In the genomic region with DNA sequence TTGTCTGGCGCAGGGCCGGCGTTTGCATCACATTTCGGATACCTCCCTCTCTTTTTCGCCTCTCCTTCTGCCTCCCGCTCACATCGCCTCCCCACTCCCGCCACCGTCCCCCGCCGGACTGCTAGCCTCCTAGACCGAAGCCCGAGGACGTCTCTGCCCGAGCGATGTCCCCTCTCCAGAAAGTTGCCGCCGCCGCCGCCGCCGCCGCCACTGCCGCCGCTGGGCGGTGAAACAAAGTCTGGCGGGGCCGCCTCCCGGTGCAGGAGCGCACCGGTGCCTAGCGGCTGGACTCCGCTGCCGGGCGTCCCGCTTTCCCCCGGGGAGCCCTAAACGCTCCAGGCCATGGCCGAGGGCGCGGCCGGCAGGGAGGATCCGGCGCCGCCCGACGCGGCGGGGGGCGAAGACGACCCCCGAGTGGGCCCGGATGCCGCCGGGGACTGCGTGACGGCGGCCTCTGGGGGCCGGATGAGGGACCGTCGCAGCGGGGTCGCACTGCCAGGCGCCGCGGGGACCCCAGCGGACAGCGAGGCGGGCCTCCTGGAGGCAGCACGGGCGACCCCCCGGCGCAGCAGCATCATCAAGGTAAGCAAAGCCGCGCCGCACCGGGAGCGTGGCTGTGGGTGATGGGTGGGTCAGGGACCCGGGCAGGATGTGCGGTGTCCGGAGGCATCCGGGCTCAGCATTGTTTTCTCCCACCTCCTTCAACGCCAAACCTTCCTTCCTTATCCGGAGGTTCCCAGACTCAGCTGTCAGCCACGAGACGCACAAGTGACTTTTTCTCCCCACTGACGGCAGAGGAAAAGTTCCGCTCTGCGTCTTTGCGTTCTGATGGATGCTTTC, we compare ENCODE assay signal across 8 cellular contexts. TPM values are rescaled to one million over a fixed set of nuclear protein-coding genes. Genes with fewer than 3 reads are reported as not detected.
DNase-seq lines count a peak whose midpoint lies in the region; ATAC-seq, FAIRE-seq and TF ChIP-seq lines count a peak whose summit lies in the region.

No MANE protein-coding gene starts in this region.

- no peak for TF ChIP-seq CTCF in NB4 (IDR thresholded peaks at IDR 0.05; ENCODE audit: low read depth, low read length)
- no peak for TF ChIP-seq CTCF in cardiac muscle cell (IDR thresholded peaks at IDR 0.05; ENCODE audit: low read depth, low read length)

- no peak for FAIRE-seq in H54 (lab: Jason Lieb, UNC)

- DNase-seq in EL (peak; percentile 14), NB4 (ENCODE audit: low read depth) (peak; percentile 16), cardiac muscle cell (ENCODE audit: low read depth in 1 of 2, low spot score in 1 of 2) (peak; percentile 42 to 63), posterior cingulate gyrus (peak in 7 of 10 donors; percentile 31 to 90 (median 47)), middle frontal gyrus (ENCODE audit: extremely low spot score, low spot score) (no peak), H54 (ENCODE audit: insufficient read length, low spot score) (no peak)
- DNase-seq in activated naive CD4-positive, alpha-beta T cell treated with anti-CD3 and anti-CD28 coated beads, Interleukin-2, amount 50 U/mL, for 16 hours: peak; percentile 50

- no peak overlapping the region for H3K27ac ChIP-seq in cardiac muscle cell

- H3K4me3 ChIP-seq in NB4 (ENCODE audit: low read depth, low read length) (peak overlapping the region; percentile 40), cardiac muscle cell (peak overlapping the region; percentile 85)

- H3K9me3 ChIP-seq in cardiac muscle cell (ENCODE audit: low read depth): no peaks in the 10 kb centered on the region

- H3K27me3 ChIP-seq in cardiac muscle cell: peaks cover 34% of the 10 kb centered on the region

- H3K36me3 ChIP-seq in cardiac muscle cell: no peaks in the 10 kb centered on the region

- peaks cover 39% of the 10 kb centered on the region for H3K4me1 ChIP-seq in cardiac muscle cell (ENCODE audit: low read depth)

- ATAC-seq in GM21737 (IDR thresholded peaks at IDR 0.05; ENCODE audit: unreplicated experiment): peak; percentile 26

- TF ChIP-seq POLR2A in NB4 (IDR thresholded peaks at IDR 0.05; ENCODE audit: extremely low read depth, insufficient read length) (no peak), H54 (IDR thresholded peaks at IDR 0.05; ENCODE audit: low read depth, low read length) (no peak)

- intact Hi-C loops in posterior cingulate gyrus (cut with DNase I): loop anchor here (1.0 to 5.0 kb wide), 3 partner anchors 247 to 491 kb away; no protein-coding TSS in a partner anchor

RNA-seq across cellular contexts. Expression of gene PLCL1, which starts 0.6 kb away (rescaled TPM):
- 4.9 and 9.0 TPM in 2 replicates for total RNA-seq in cardiac muscle cell
- polyA plus RNA-seq in cardiac muscle cell: 3.8 and 7.8 TPM in 2 replicates

RNA-seq across cellular contexts. Expression of gene BOLL, which starts 19.9 kb away (rescaled TPM):
- total RNA-seq in cardiac muscle cell: 0.28 TPM in 1 of 2 replicates, not detected in the other
- 0.21 and 0.44 TPM in 2 replicates for polyA plus RNA-seq in cardiac muscle cell

Comparison
In these comparisons a context has a peak if more than half of its experiments do, and no peak if none do; other contexts are left out.
1. DNase-seq: peak in EL (single experiment), NB4 (single experiment), activated naive CD4-positive, alpha-beta T cell treated with anti-CD3 and anti-CD28 coated beads, Interleukin-2, amount 50 U/mL, for 16 hours (single experiment), cardiac muscle cell (2 of 2) and posterior cingulate gyrus (7 of 10); none in middle frontal gyrus (single experiment) and H54 (single experiment).